8 cellular contexts compared by ENCODE assay signal in the genomic region with DNA sequence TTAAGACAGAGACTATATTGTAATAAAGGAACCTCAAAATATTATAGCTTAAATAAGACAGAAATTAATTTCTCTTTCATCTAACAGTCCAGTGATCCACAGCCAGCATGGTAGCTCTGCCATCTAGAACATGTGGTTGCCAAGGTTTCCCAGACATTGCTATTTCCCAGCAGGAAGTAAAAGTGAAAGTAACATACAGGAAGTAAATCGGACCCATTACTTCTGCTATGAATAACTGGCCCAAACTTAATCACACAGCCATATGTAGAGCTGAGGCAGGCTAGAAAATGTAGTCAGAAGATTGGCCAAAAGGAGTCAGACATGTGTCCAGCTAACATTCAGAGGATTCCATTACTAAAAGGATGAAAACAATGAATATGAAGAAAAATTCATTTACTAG.
A peak's percentile ranks its signal among the peaks of the same experiment; 100 is the strongest.
DNase-seq lines count a peak whose midpoint lies in the region; ATAC-seq and TF ChIP-seq lines count a peak whose summit lies in the region.

No MANE protein-coding gene starts in this region.

- H3K36me3 Mint-ChIP-seq in CD8-positive, alpha-beta memory T cell = no peaks in the 10 kb centered on the region
- no peaks in the 10 kb centered on the region for H3K36me3 Mint-ChIP-seq in WTC11

- POLR2A ChIA-PET in CD8-positive, alpha-beta memory T cell (lab: Charles Lee) = no interaction called here
- POLR2A ChIA-PET in WTC11 (lab: Charles Lee) = no interaction called here

- peaks cover 0 to 3% of the 10 kb centered on the region in 2 donors for H3K27me3 Mint-ChIP-seq in CD8-positive, alpha-beta memory T cell
- H3K27me3 Mint-ChIP-seq in WTC11 (ENCODE audit: low read depth) = peaks cover 25% of the 10 kb centered on the region

- TF ChIP-seq CTCF in epithelial cell of proximal tubule (conservative IDR thresholded peaks at IDR 0.05; ENCODE audit: low read depth, low read length) (no peak), WTC11 (IDR thresholded peaks at IDR 0.05) (no peak), GM10266 (IDR thresholded peaks at IDR 0.05; ENCODE audit: control insufficient read depth, insufficient read depth, low read depth, missing control alignments) (no peak)

- ATAC-seq in GM21576 (IDR thresholded peaks at IDR 0.05; ENCODE audit: unreplicated experiment) = peak; percentile 63
- ATAC-seq in WTC11 = no peak
- no peak for ATAC-seq in GM19397 (IDR thresholded peaks at IDR 0.05; ENCODE audit: unreplicated experiment)

- peak overlapping the region in 4 of 7 donors; percentile 20 to 65 (median 28) for H3K4me3 Mint-ChIP-seq in CD8-positive, alpha-beta memory T cell
- H3K4me3 Mint-ChIP-seq in WTC11 = no peak overlapping the region

- no peak overlapping the region for H3K27ac ChIP-seq in CD8-positive, alpha-beta memory T cell (ENCODE audit: low read depth, low read length)

- peaks cover 0 to 7% (median 0%) of the 10 kb centered on the region in 3 donors for H3K4me1 Mint-ChIP-seq in CD8-positive, alpha-beta memory T cell
- H3K4me1 Mint-ChIP-seq in WTC11 = peaks cover 6% of the 10 kb centered on the region

- H3K4me1 ChIP-seq in CD8-positive, alpha-beta memory T cell (ENCODE audit: insufficient read depth, low read length) = no peaks in the 10 kb centered on the region

- H3K36me3 ChIP-seq in CD8-positive, alpha-beta memory T cell (ENCODE audit: insufficient read depth, low read length) = no peaks in the 10 kb centered on the region

- H3K9me3 ChIP-seq in CD8-positive, alpha-beta memory T cell (ENCODE audit: low read length) = no peaks in the 10 kb centered on the region

- no peaks in the 10 kb centered on the region for H3K27me3 ChIP-seq in CD8-positive, alpha-beta memory T cell (ENCODE audit: insufficient read depth, low read length, poor library complexity, severe bottlenecking)

- no peak overlapping the region for H3K4me3 ChIP-seq in CD8-positive, alpha-beta memory T cell (ENCODE audit: low read length)
- H3K4me3 ChIP-seq in epithelial cell of proximal tubule (ENCODE audit: low read depth, low read length) = peak overlapping the region; percentile 19

- no peak overlapping the region for H3K27ac Mint-ChIP-seq in CD8-positive, alpha-beta memory T cell
- no peak overlapping the region for H3K27ac Mint-ChIP-seq in WTC11

- no peak for DNase-seq in CD8-positive, alpha-beta memory T cell
- peak; percentile 30 for DNase-seq in NCI-H2196 (lab: John Stamatoyannopoulos, UW; ENCODE audit: unreplicated experiment)
- DNase-seq in epithelial cell of proximal tubule (ENCODE audit: low read depth) = no peak
- no peak for DNase-seq in WTC11 (ENCODE audit: low spot score)
- no peak for DNase-seq in GM10266 (ENCODE audit: extremely low spot score)
- no peak for DNase-seq in ecto neural progenitor cell (ENCODE audit: low spot score)

- CTCF ChIA-PET in CD8-positive, alpha-beta memory T cell (lab: Charles Lee) = no interaction called here
- CTCF ChIA-PET in WTC11 (lab: Charles Lee) = interaction anchor here (1.4 kb wide), 1 partner anchor 31 kb away, joined by 6 read pairs; no protein-coding TSS in a partner anchor

- peaks cover 5 to 21% (median 8%) of the 10 kb centered on the region in 5 donors for H3K9me3 Mint-ChIP-seq in CD8-positive, alpha-beta memory T cell
- H3K9me3 Mint-ChIP-seq in WTC11 = no peaks in the 10 kb centered on the region

TF ChIP-seq in WTC11, 78 proteins besides CTCF, POLR2A, EP300 and RAD21:
- TF ChIP-seq CBFB (CRISPR knock-in tag; IDR thresholded peaks at IDR 0.05; ENCODE audit: low read depth) = no peak
